In genomic region chr16:57667069-57667525, GRCh38 we compare ENCODE assay signal across 19 cellular contexts. TPM values are rescaled to one million over a fixed set of nuclear protein-coding genes. Genes with fewer than 3 reads are reported as not detected.
"Had no signal": no experiment of that assay in that cellular context is flagged by ENCODE, and none has a peak within 500 bp of the region (broad histone marks: within the 10 kb centered on the region; RNA-seq: fewer than 3 reads in every experiment).

No MANE protein-coding gene starts in this region.

- H3K27me3 ChIP-seq: colonic mucosa, uterus had no signal

- H3K4me3 ChIP-seq: colonic mucosa, psoas muscle, sigmoid colon, uterus had no signal

- ATAC-seq: activated CD8-positive, alpha-beta T cell treated with anti-CD3 and anti-CD28 coated beads for 36 hours; activated naive CD4-positive, alpha-beta T cell treated with anti-CD3 and anti-CD28 coated beads, Interleukin-2, amount 50 U/mL, for 72 hours; naive thymus-derived CD8-positive, alpha-beta T cell had no signal

- H3K4me1 ChIP-seq: colonic mucosa, psoas muscle, sigmoid colon, uterus had no signal

- H3K9me3 ChIP-seq: colonic mucosa, psoas muscle, sigmoid colon, uterus had no signal

- FAIRE-seq: endometrium, TTC549 had no signal

- DNase-seq: activated B cell treated with CpG ODN at 0.5 μM for 24 hours; activated CD4-positive, alpha-beta T cell treated with anti-CD3 and anti-CD28 coated beads for 48 hours; activated CD8-positive, alpha-beta memory T cell treated with anti-CD3 and anti-CD28 coated beads, Interleukin-2, amount 50 U/mL, for 4 hours; activated CD8-positive, alpha-beta T cell treated with anti-CD3 and anti-CD28 coated beads for 36 hours; activated gamma-delta T cell; activated T-cell treated with anti-CD3 and anti-CD28 coated beads, Interleukin-2, amount 50 U/mL, for 48 hours; colonic mucosa; kidney glomerular epithelial cell; naive thymus-derived CD8-positive, alpha-beta T cell; occipital lobe; sigmoid colon; stimulated activated CD4-positive, alpha-beta T cell treated with anti-CD3 and anti-CD28 coated beads, Interleukin-1b, Interleukin-23, amount 100 ng/mL, for 48 hours; T-helper 2 cell; uterus had no signal

- H3K27ac ChIP-seq: colonic mucosa, psoas muscle, sigmoid colon, uterus had no signal

- H3K36me3 ChIP-seq: colonic mucosa, sigmoid colon, uterus had no signal

RNA-seq across cellular contexts. Expression of gene ADGRG3, which starts 1.0 kb away (rescaled TPM):
- total RNA-seq: activated B cell treated with CpG ODN at 0.5 μM for 24 hours; activated CD8-positive, alpha-beta T cell treated with anti-CD3 and anti-CD28 coated beads for 36 hours; naive thymus-derived CD8-positive, alpha-beta T cell had no signal
- polyA plus RNA-seq: naive thymus-derived CD8-positive, alpha-beta T cell had no signal

RNA-seq across cellular contexts. Expression of gene DRC7, which starts 27.5 kb away (rescaled TPM):
- total RNA-seq: activated B cell treated with CpG ODN at 0.5 μM for 24 hours; activated naive CD4-positive, alpha-beta T cell treated with anti-CD3 and anti-CD28 coated beads, Interleukin-2, amount 50 U/mL, for 72 hours; colonic mucosa; naive thymus-derived CD8-positive, alpha-beta T cell; psoas muscle; sigmoid colon had no signal
- polyA plus RNA-seq: esophagus; naive thymus-derived CD8-positive, alpha-beta T cell; psoas muscle; sigmoid colon had no signal
